28 cellular contexts compared by ENCODE assay signal in genomic region chr21:21468003-21468402, GRCh38.
"Had no signal": no experiment of that assay in that cellular context is flagged by ENCODE, and none has a peak within 500 bp of the region (broad histone marks: within the 10 kb centered on the region; RNA-seq: fewer than 3 reads in every experiment).

No MANE protein-coding gene starts in this region.

- H3K79me2 ChIP-seq: parathyroid adenoma had no signal

- H2AFZ ChIP-seq: neural progenitor cell, parathyroid adenoma had no signal

- H3K9me3 ChIP-seq: ovary, psoas muscle, spleen, thoracic aorta, thyroid gland, tibial nerve, upper lobe of left lung had no signal

- ATAC-seq: naive thymus-derived CD4-positive, alpha-beta T cell; natural killer cell; psoas muscle; right cardiac atrium; sciatic nerve; stimulated activated memory B cell treated with anti-CD40 and anti-IgM and Interleukin-4, amounts not matched to agents 10 μg/mL and 1 μg/mL and 100 μg/mL, for 72 hours; stimulated activated naive CD8-positive, alpha-beta T cell treated with anti-CD3 and anti-CD28 coated beads, Interleukin-15, amount 100 ng/mL, for 72 hours; stimulated activated naive CD8-positive, alpha-beta T cell treated with anti-CD3 and anti-CD28 coated beads, Interleukin-15, Interleukin-2, amounts not matched to agents 100 U/mL and 50 U/mL, for 24 hours had no signal

- H3K4me1 ChIP-seq: neural progenitor cell, parathyroid adenoma, psoas muscle, spleen, thyroid gland, tibial nerve, upper lobe of left lung had no signal

- DNase-seq: naive thymus-derived CD4-positive, alpha-beta T cell; natural killer cell; occipital lobe; ovary; posterior cingulate gyrus; psoas muscle; right cardiac atrium; spleen; stimulated activated CD4-positive, alpha-beta T cell treated with anti-CD3 and anti-CD28 coated beads, Interleukin-12 subunit alpha, Interleukin-12 subunit beta, amount 100 ng/mL, for 4 hours; stimulated activated CD4-positive, alpha-beta T cell treated with anti-CD3 and anti-CD28 coated beads, Interleukin-1b, Interleukin-23, amount 100 ng/mL, for 48 hours; stimulated activated CD4-positive, alpha-beta T cell treated with anti-CD3 and anti-CD28 coated beads, Interleukin-4, amount 100 ng/mL, for 1 hour; stimulated activated CD4-positive, alpha-beta T cell treated with anti-CD3 and anti-CD28 coated beads, Interleukin-4, amount 100 ng/mL, for 4 hours; stimulated activated CD8-positive, alpha-beta memory T cell treated with anti-CD3 and anti-CD28 coated beads, Interleukin-4, amount 100 ng/mL, for 48 hours; stimulated activated naive CD4-positive, alpha-beta T cell; stimulated activated naive CD8-positive, alpha-beta T cell treated with anti-CD3 and anti-CD28 coated beads, Interleukin-15, amount 100 ng/mL, for 72 hours; stimulated activated naive CD8-positive, alpha-beta T cell treated with anti-CD3 and anti-CD28 coated beads, Interleukin-15, Interleukin-2, amounts not matched to agents 100 U/mL and 50 U/mL, for 24 hours; thyroid gland; trophoblast cell; upper lobe of left lung had no signal

- H3K4me2 ChIP-seq: neural progenitor cell, smooth muscle cell had no signal

- H3K4me3 ChIP-seq: neural progenitor cell, ovary, psoas muscle, skin epidermis, smooth muscle cell, spleen, thoracic aorta, thyroid gland, tibial nerve, upper lobe of left lung had no signal

- H3K9ac ChIP-seq: neural progenitor cell, parathyroid adenoma had no signal

- H3K27ac ChIP-seq: neural progenitor cell, ovary, parathyroid adenoma, psoas muscle, skin epidermis, spleen, thoracic aorta, thyroid gland, tibial nerve, upper lobe of left lung had no signal

- H3K27me3 ChIP-seq: neural progenitor cell, ovary, spleen, thyroid gland, tibial nerve, upper lobe of left lung had no signal

- FAIRE-seq: urothelium cell line had no signal

- H3K36me3 ChIP-seq: neural progenitor cell, ovary, spleen, thoracic aorta, thyroid gland, upper lobe of left lung had no signal
